Comparison of ENCODE assay signal across 8 cellular contexts in genomic region chr17:77325537-77325825, GRCh38.
A peak's percentile ranks its signal among the peaks of the same experiment; 100 is the strongest.
DNase-seq lines count a peak whose midpoint lies in the region; ATAC-seq and TF ChIP-seq lines count a peak whose summit lies in the region.

No MANE protein-coding gene starts in this region.

- H3K9me3 ChIP-seq in right cardiac atrium (ENCODE audit: control insufficient read depth, low read length) (no peaks in the 10 kb centered on the region), subcutaneous abdominal adipose tissue (ENCODE audit: control insufficient read depth in 5 of 5, low read length in 5 of 5) (no peaks in the 10 kb centered on the region)

- in situ Hi-C loops in GM13976 (cut with MboI; ENCODE audit: low sequenced_read_pairs, unreplicated experiment) = loop anchor here (10.0 kb wide), 1 partner anchor 169 kb away; no protein-coding TSS in a partner anchor

- TF ChIP-seq CTCF in GM13976 (IDR thresholded peaks at IDR 0.05; ENCODE audit: borderline replicate concordance, control extremely low read depth, extremely low read depth, insufficient read depth, missing control alignments) = no peak

- DNase-seq in right cardiac atrium = no peak
- DNase-seq in left ventricle myocardium superior = no peak
- no peak for DNase-seq in epithelial cell of prostate (ENCODE audit: low read depth, low spot score)
- no peak for DNase-seq in dermis blood vessel endothelial cell
- DNase-seq in GM13976 (ENCODE audit: low spot score) = no peak
- DNase-seq in NCI-H146 treated with DMSO at 0.1 percent for 48 hours (lab: John Stamatoyannopoulos, UW; ENCODE audit: unreplicated experiment) = no peak

- intact Hi-C loops in right cardiac atrium (cut with DNase I) = loop anchor here in 1 of 4 donors (10.0 kb wide), 1 partner anchor 99 kb away; no protein-coding TSS in a partner anchor
- intact Hi-C loops in left ventricle myocardium superior (cut with micrococcal nuclease) = loop anchor here (10.0 kb wide), 1 partner anchor 99 kb away; no protein-coding TSS in a partner anchor

- H3K27ac ChIP-seq in right cardiac atrium (ENCODE audit: low read length) (peak overlapping the region; percentile 69), epithelial cell of prostate (peak overlapping the region; percentile 94), subcutaneous abdominal adipose tissue (ENCODE audit: low read depth, low read length) (peak overlapping the region; percentile 99)

- no peaks in the 10 kb centered on the region for H3K27me3 ChIP-seq in right cardiac atrium (ENCODE audit: control insufficient read depth, insufficient read depth)
- no peaks in the 10 kb centered on the region for H3K27me3 ChIP-seq in subcutaneous abdominal adipose tissue (ENCODE audit: control insufficient read depth in 5 of 5, insufficient read depth in 4 of 5, low read length in 5 of 5)

- ATAC-seq in right cardiac atrium = no peak
- no peak for ATAC-seq in left ventricle myocardium superior
- peak; percentile 7 for ATAC-seq in HG03342 (IDR thresholded peaks at IDR 0.05; ENCODE audit: unreplicated experiment)

- H3K4me3 ChIP-seq in right cardiac atrium (ENCODE audit: low read length) (no peak overlapping the region), subcutaneous abdominal adipose tissue (ENCODE audit: low read depth in 1 of 5, low read length in 5 of 5) (peak overlapping the region in 1 of 5 donors; percentile 23)

- H3K9ac ChIP-seq in subcutaneous abdominal adipose tissue (ENCODE audit: low read length in 5 of 5) = peak overlapping the region in 3 of 5 donors; percentile 60 to 75 (median 64)

- 61% methylated on average over 7 of the region's 7 CpGs for WGBS in right cardiac atrium

- H3K4me1 ChIP-seq in right cardiac atrium (ENCODE audit: control insufficient read depth, insufficient read depth, low read length) (peaks cover 9% of the 10 kb centered on the region), subcutaneous abdominal adipose tissue (ENCODE audit: control insufficient read depth in 5 of 5, insufficient read depth in 5 of 5, low read length in 5 of 5) (peaks cover 27 to 56% (median 49%) of the 10 kb centered on the region in 5 donors)

- no peaks in the 10 kb centered on the region for H3K36me3 ChIP-seq in subcutaneous abdominal adipose tissue (ENCODE audit: control insufficient read depth in 5 of 5, insufficient read depth in 5 of 5, low read length in 5 of 5)
